Comparison of ENCODE assay signal across 14 cellular contexts in genomic region chr17:16961022-16961421, GRCh38. TPM values are rescaled to one million over a fixed set of nuclear protein-coding genes. Genes with fewer than 3 reads are reported as not detected.
"Had no signal": no experiment of that assay in that cellular context is flagged by ENCODE, and none has a peak within 500 bp of the region (broad histone marks: within the 10 kb centered on the region; RNA-seq: fewer than 3 reads in every experiment).

No MANE protein-coding gene starts in this region.

RNA-seq across cellular contexts. Expression of gene TNFRSF13B, which starts 10.9 kb away (rescaled TPM):
- total RNA-seq: mammary epithelial cell, mesothelial cell of epicardium, neural crest cell, osteoblast, posterior vena cava, psoas muscle, sigmoid colon, skeletal muscle tissue, smooth muscle cell, subcutaneous adipose tissue, thoracic aorta, upper lobe of right lung had no signal
- polyA plus RNA-seq: immature natural killer cell; mammary epithelial cell; naive thymus-derived CD8-positive, alpha-beta T cell; psoas muscle; smooth muscle cell had no signal
